ENCODE assay signal across 7 cellular contexts in the genomic region with DNA sequence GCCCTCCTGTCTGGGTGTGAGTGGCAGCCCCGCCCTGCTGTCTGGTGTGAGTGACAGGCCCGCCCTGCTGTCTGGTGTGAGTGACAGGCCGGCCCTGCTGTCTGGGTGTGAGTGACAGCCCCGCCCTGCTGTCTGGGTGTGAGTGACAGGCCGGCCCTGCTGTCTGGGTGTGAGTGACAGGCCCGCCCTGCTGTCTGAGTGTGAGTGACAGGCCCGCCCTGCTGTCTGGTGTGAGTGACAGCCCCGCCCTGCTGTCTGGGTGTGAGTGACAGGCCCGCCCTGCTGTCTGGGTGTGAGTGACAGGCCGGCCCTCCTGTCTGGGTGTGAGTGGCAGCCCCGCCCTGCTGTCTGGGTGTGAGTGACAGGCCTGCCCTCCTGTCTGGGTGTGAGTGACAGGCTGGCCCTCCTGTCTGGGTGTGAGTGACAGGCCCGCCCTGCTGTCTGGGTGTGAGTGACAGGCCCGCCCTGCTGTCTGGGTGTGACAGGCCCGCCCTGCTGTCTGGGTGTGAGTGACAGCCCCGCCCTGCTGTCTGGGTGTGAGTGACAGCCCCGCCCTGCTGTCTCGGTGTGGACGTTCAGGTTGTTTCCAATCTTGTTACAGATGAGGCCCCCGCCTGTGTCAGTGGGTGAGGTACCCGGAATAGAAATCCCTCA.
A peak's percentile ranks its signal among the peaks of the same experiment; 100 is the strongest.
DNase-seq lines count a peak whose midpoint lies in the region; ATAC-seq, FAIRE-seq and TF ChIP-seq lines count a peak whose summit lies in the region.
"Not testable (repeated sequence)": the region's sequence is repeated elsewhere in the genome, so short reads cannot be mapped to it uniquely, and the experiment has no call there.

No MANE protein-coding gene starts in this region.

- H3K27me3 ChIP-seq in CD8-positive, alpha-beta memory T cell (ENCODE audit: insufficient read depth, low read length, poor library complexity, severe bottlenecking); GM12878 (replicated peaks in 1 of 2; ENCODE audit: control insufficient read depth in 2 of 2, insufficient read depth in 2 of 2, low read length in 1 of 2): not testable (repeated sequence)

- TF ChIP-seq EP300 in GM12878 (IDR thresholded peaks at IDR 0.05; ENCODE audit: borderline replicate concordance in 1 of 2, control insufficient read depth in 1 of 2, low read depth in 2 of 2, low read length in 2 of 2), result not testable (repeated sequence)

- TF ChIP-seq RAD21 in GM12878 (IDR thresholded peaks at IDR 0.05; ENCODE audit: insufficient read depth, low read depth, low read length), result not testable (repeated sequence)

- peak in 1 of 5 donors; percentile 30 for DNase-seq in CD8-positive, alpha-beta memory T cell
- not testable (repeated sequence) for DNase-seq in T-helper 17 cell; GM12878 (ENCODE audit: low read depth, low spot score); effector memory CD8-positive, alpha-beta T cell
- peak; percentile 11 for DNase-seq in left lobe of liver (ENCODE audit: low spot score)
- peak; percentile 44 for DNase-seq in osteocyte (ENCODE audit: extremely low spot score, unreplicated experiment)
- peak; percentile 30 for DNase-seq in ureter (ENCODE audit: low spot score)

- RAD21 ChIA-PET in GM12878 (lab: Charles Lee; ENCODE audit: unreplicated experiment), result not testable (repeated sequence)

- POLR2A ChIA-PET in CD8-positive, alpha-beta memory T cell (lab: Charles Lee), result not testable (repeated sequence)
- POLR2A ChIA-PET in GM12878 (lab: Charles Lee), result interaction anchor here (0.6 kb wide), 1 partner anchor 23 kb away, joined by 3 read pairs; no protein-coding TSS in a partner anchor

- not testable (repeated sequence) for H3K27ac ChIP-seq in CD8-positive, alpha-beta memory T cell (ENCODE audit: low read depth, low read length); GM12878 (ENCODE audit: control insufficient read depth, insufficient read depth)

- SMC1A ChIA-PET in GM12878 (lab: Charles Lee; ENCODE audit: uncharacterized antibody, unreplicated experiment), result interaction anchor here (3.3 kb wide), 1 partner anchor 24 kb away, joined by 17 read pairs; no protein-coding TSS in a partner anchor

- H3K9ac ChIP-seq in GM12878 (ENCODE audit: control insufficient read depth, insufficient read depth, low read length), result not testable (repeated sequence)

- CTCF ChIA-PET in CD8-positive, alpha-beta memory T cell (lab: Charles Lee), result interaction anchor here (1.8 kb wide), 1 partner anchor 24 kb away, joined by 5 read pairs; no protein-coding TSS in a partner anchor
- CTCF ChIA-PET in GM12878 (lab: Yijun Ruan, JAX), result interaction anchor here (5.3 kb wide), 1 partner anchor 24 kb away, joined by 42 read pairs; no protein-coding TSS in a partner anchor

- peak overlapping the region in 5 of 8 donors; percentile 51 to 92 (median 59) for H3K27ac Mint-ChIP-seq in CD8-positive, alpha-beta memory T cell
- peak overlapping the region; percentile 47 for H3K27ac Mint-ChIP-seq in T-helper 17 cell
- peak overlapping the region; percentile 66 to 87 for H3K27ac Mint-ChIP-seq in effector memory CD8-positive, alpha-beta T cell
- H3K27ac Mint-ChIP-seq in osteocyte (ENCODE audit: unreplicated experiment), result not testable (repeated sequence)

- not testable (repeated sequence) for FAIRE-seq in GM12878 (lab: Jason Lieb, UNC)

- H3K4me1 Mint-ChIP-seq in CD8-positive, alpha-beta memory T cell; T-helper 17 cell: not testable (repeated sequence)
- peaks cover 4 to 10% of the 10 kb centered on the region in 2 donors for H3K4me1 Mint-ChIP-seq in effector memory CD8-positive, alpha-beta T cell (ENCODE audit: low read depth in 2 of 2)
- peaks cover 13% of the 10 kb centered on the region for H3K4me1 Mint-ChIP-seq in osteocyte (ENCODE audit: unreplicated experiment)

- not testable (repeated sequence) for H3K79me2 ChIP-seq in GM12878 (ENCODE audit: control insufficient read depth, insufficient read depth, low read length)

- WGBS in GM12878 (ENCODE audit: insufficient coverage, insufficient replicate concordance, low lambda C conversion rate, missing lambda C conversion rate), result 76% methylated on average over 18 of the region's 20 CpGs

- in situ Hi-C loops in GM12878 (cut with MboI), result not testable (repeated sequence)

- not testable (repeated sequence) for H4K20me1 ChIP-seq in GM12878 (ENCODE audit: control insufficient read depth, insufficient read depth)

- not testable (repeated sequence) for H3K27me3 Mint-ChIP-seq in CD8-positive, alpha-beta memory T cell; T-helper 17 cell; osteocyte (ENCODE audit: unreplicated experiment)
- H3K27me3 Mint-ChIP-seq in effector memory CD8-positive, alpha-beta T cell, result peaks cover 8 to 11% of the 10 kb centered on the region in 2 donors

- H3K4me3 ChIP-seq in CD8-positive, alpha-beta memory T cell (ENCODE audit: low read length); GM12878: not testable (repeated sequence)

- H3K36me3 Mint-ChIP-seq in CD8-positive, alpha-beta memory T cell; T-helper 17 cell (ENCODE audit: low read depth); effector memory CD8-positive, alpha-beta T cell (ENCODE audit: insufficient read depth); osteocyte (ENCODE audit: unreplicated experiment): not testable (repeated sequence)

- not testable (repeated sequence) for ATAC-seq in T-helper 17 cell; GM12878; effector memory CD8-positive, alpha-beta T cell (replicated peaks); left lobe of liver

- H3K36me3 ChIP-seq in CD8-positive, alpha-beta memory T cell (ENCODE audit: insufficient read depth, low read length); GM12878 (ENCODE audit: control insufficient read depth in 2 of 2, insufficient read depth in 2 of 2, low read length in 1 of 2): not testable (repeated sequence)

- H2AFZ ChIP-seq in GM12878 (ENCODE audit: control insufficient read depth, low read depth, low read length), result not testable (repeated sequence)

- not testable (repeated sequence) for BruUV-seq in GM12878 (replicated peaks; lab: Mats Ljungman, UMichigan)

- TF ChIP-seq CTCF in GM12878 (IDR thresholded peaks at IDR 0.05 in 2 of 3, conservative IDR thresholded peaks at IDR 0.05 in 1 of 3; ENCODE audit: control insufficient read depth in 2 of 3, extremely low read depth in 1 of 3, insufficient read depth in 1 of 3, low read depth in 3 of 3, low read length in 3 of 3); osteocyte (IDR thresholded peaks at IDR 0.05): not testable (repeated sequence)

- intact Hi-C loops in GM12878 (cut with micrococcal nuclease; ENCODE audit: unreplicated experiment), result not testable (repeated sequence)

- H3K4me3 Mint-ChIP-seq in CD8-positive, alpha-beta memory T cell; T-helper 17 cell; effector memory CD8-positive, alpha-beta T cell; osteocyte (ENCODE audit: unreplicated experiment): not testable (repeated sequence)

- not testable (repeated sequence) for H3K9me3 ChIP-seq in CD8-positive, alpha-beta memory T cell (ENCODE audit: low read length); T-helper 17 cell (ENCODE audit: control insufficient read depth, low read length, poor library complexity, severe bottlenecking); GM12878 (replicated peaks; ENCODE audit: control insufficient read depth, insufficient read depth, low read length)

- H3K9me3 Mint-ChIP-seq in CD8-positive, alpha-beta memory T cell; effector memory CD8-positive, alpha-beta T cell; osteocyte (ENCODE audit: unreplicated experiment): not testable (repeated sequence)

- H3K4me2 ChIP-seq in GM12878 (ENCODE audit: control insufficient read depth, insufficient read depth), result not testable (repeated sequence)

- TF ChIP-seq POLR2A in GM12878 (IDR thresholded peaks at IDR 0.05; ENCODE audit: low read depth, low read length), result not testable (repeated sequence)

- not testable (repeated sequence) for H3K4me1 ChIP-seq in CD8-positive, alpha-beta memory T cell (ENCODE audit: insufficient read depth, low read length); GM12878 (ENCODE audit: control insufficient read depth, insufficient read depth, low read length)

TF ChIP-seq in GM12878, 131 proteins besides CTCF, POLR2A, EP300 and RAD21:
- TF ChIP-seq, protein P1, sequence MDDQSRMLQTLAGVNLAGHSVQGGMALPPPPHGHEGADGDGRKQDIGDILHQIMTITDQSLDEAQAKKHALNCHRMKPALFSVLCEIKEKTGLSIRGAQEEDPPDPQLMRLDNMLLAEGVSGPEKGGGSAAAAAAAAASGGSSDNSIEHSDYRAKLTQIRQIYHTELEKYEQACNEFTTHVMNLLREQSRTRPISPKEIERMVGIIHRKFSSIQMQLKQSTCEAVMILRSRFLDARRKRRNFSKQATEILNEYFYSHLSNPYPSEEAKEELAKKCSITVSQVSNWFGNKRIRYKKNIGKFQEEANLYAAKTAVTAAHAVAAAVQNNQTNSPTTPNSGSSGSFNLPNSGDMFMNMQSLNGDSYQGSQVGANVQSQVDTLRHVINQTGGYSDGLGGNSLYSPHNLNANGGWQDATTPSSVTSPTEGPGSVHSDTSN (IDR thresholded peaks at IDR 0.05; ENCODE audit: insufficient replicate concordance, low read depth, low read length), result peak; percentile 64
- TF ChIP-seq, protein P2, sequence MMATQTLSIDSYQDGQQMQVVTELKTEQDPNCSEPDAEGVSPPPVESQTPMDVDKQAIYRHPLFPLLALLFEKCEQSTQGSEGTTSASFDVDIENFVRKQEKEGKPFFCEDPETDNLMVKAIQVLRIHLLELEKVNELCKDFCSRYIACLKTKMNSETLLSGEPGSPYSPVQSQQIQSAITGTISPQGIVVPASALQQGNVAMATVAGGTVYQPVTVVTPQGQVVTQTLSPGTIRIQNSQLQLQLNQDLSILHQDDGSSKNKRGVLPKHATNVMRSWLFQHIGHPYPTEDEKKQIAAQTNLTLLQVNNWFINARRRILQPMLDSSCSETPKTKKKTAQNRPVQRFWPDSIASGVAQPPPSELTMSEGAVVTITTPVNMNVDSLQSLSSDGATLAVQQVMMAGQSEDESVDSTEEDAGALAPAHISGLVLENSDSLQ (IDR thresholded peaks at IDR 0.05), result peak; percentile 56; the same call in 1 of the 2 replicates
